Comparison of ENCODE assay signal across 10 cellular contexts in genomic region chr15:39511000-39511914, GRCh38.
DNase-seq lines count a peak whose midpoint lies in the region; FAIRE-seq and TF ChIP-seq lines count a peak whose summit lies in the region.
"Had no signal": no experiment of that assay in that cellular context is flagged by ENCODE, and none has a peak within 500 bp of the region (broad histone marks: within the 10 kb centered on the region; RNA-seq: fewer than 3 reads in every experiment).

No MANE protein-coding gene starts in this region.

- intact Hi-C loops in left ventricle myocardium inferior (cut with micrococcal nuclease): no loop called here

- no peak for FAIRE-seq in small intestine (lab: Jason Lieb, UNC)

- peaks cover 13% of the 10 kb centered on the region for H3K9me3 ChIP-seq in left ventricle myocardium inferior (replicated peaks)
- no peaks in the 10 kb centered on the region for H3K9me3 ChIP-seq in skeletal muscle satellite cell (replicated peaks; ENCODE audit: low read length)
- H3K9me3 ChIP-seq in small intestine (ENCODE audit: control insufficient read depth, low read depth): no peaks in the 10 kb centered on the region

- no peaks in the 10 kb centered on the region for H3K36me3 ChIP-seq in left ventricle myocardium inferior
- no peaks in the 10 kb centered on the region for H3K36me3 ChIP-seq in skeletal muscle satellite cell (ENCODE audit: insufficient read depth, low read length)
- H3K36me3 ChIP-seq in small intestine (ENCODE audit: control insufficient read depth in 2 of 2, insufficient read depth in 2 of 2, low read length in 2 of 2): no peaks in the 10 kb centered on the region

- TF ChIP-seq CTCF in WI38 (IDR thresholded peaks at IDR 0.05; ENCODE audit: low read depth, low read length) (no peak), left ventricle myocardium inferior (IDR thresholded peaks at IDR 0.05; ENCODE audit: borderline replicate concordance) (no peak)

- peaks cover 28% of the 10 kb centered on the region for H3K4me1 ChIP-seq in left ventricle myocardium inferior
- H3K4me1 ChIP-seq in skeletal muscle satellite cell (ENCODE audit: control insufficient read depth, insufficient read depth, low read length): peaks cover 23% of the 10 kb centered on the region
- H3K4me1 ChIP-seq in small intestine (ENCODE audit: control insufficient read depth in 2 of 2, insufficient read depth in 1 of 2, low read depth in 1 of 2, low read length in 1 of 2): no peaks in the 10 kb centered on the region

- peak overlapping the region; percentile 75 for H3K4me2 ChIP-seq in skeletal muscle satellite cell (ENCODE audit: low read length)

- no peaks in the 10 kb centered on the region for H3K27me3 ChIP-seq in left ventricle myocardium inferior (ENCODE audit: low read depth)
- H3K27me3 ChIP-seq in skeletal muscle satellite cell (ENCODE audit: control insufficient read depth, insufficient read depth, low read length): no peaks in the 10 kb centered on the region
- no peaks in the 10 kb centered on the region for H3K27me3 ChIP-seq in small intestine (ENCODE audit: control insufficient read depth in 2 of 2, insufficient read depth in 2 of 2, low read length in 2 of 2)

- DNase-seq in H4 (ENCODE audit: low spot score): peak; percentile 56
- peak; percentile 75 for DNase-seq in left ventricle myocardium inferior
- DNase-seq in small intestine: no peak
- DNase-seq in DMS53 treated with DMSO at 0.1 percent for 48 hours (lab: John Stamatoyannopoulos, UW; ENCODE audit: unreplicated experiment): no peak
- DNase-seq in NCI-H2196 (lab: John Stamatoyannopoulos, UW; ENCODE audit: unreplicated experiment): no peak
- no peak for DNase-seq in Ammon's horn (ENCODE audit: low spot score)
- DNase-seq: activated gamma-delta T cell treated with Interleukin-2 at 50 U/mL for 16 hours; stimulated activated CD4-positive, alpha-beta T cell treated with anti-CD3 and anti-CD28 coated beads, Interleukin-4, amount 100 ng/mL, for 24 hours had no signal

- H3K27ac ChIP-seq in left ventricle myocardium inferior (replicated peaks): peak overlapping the region; percentile 64
- peak overlapping the region in 1 of 2 donors; percentile 69 for H3K27ac ChIP-seq in small intestine (ENCODE audit: low read depth in 1 of 2, low read length in 1 of 2)

- H3K4me3 ChIP-seq in WI38 (ENCODE audit: low read depth, low read length): peak overlapping the region; percentile 37
- H3K4me3 ChIP-seq in left ventricle myocardium inferior: no peak overlapping the region
- H3K4me3 ChIP-seq in skeletal muscle satellite cell (ENCODE audit: low read length): peak overlapping the region; percentile 49
- H3K4me3 ChIP-seq in small intestine (ENCODE audit: low read depth in 1 of 2, low read length in 2 of 2): no peak overlapping the region

- H3K9ac ChIP-seq in skeletal muscle satellite cell (ENCODE audit: low read depth, low read length): peak overlapping the region; percentile 72

- WGBS in small intestine, 3 donors: 56 to 69% (median 65%) methylated on average over 14 of the region's 14 CpGs

Comparison
In these comparisons a context has a peak if more than half of its experiments do, and no peak if none do; other contexts are left out.
1. DNase-seq: peak in H4 (single experiment) and left ventricle myocardium inferior (single experiment); none in small intestine (single experiment), DMS53 treated with DMSO at 0.1 percent for 48 hours (single experiment), NCI-H2196 (single experiment) and Ammon's horn (single experiment).
2. H3K4me3 ChIP-seq: peak in WI38 (single experiment) and skeletal muscle satellite cell (single experiment); none in left ventricle myocardium inferior (single experiment) and small intestine (0 of 2).